In the genomic region with DNA sequence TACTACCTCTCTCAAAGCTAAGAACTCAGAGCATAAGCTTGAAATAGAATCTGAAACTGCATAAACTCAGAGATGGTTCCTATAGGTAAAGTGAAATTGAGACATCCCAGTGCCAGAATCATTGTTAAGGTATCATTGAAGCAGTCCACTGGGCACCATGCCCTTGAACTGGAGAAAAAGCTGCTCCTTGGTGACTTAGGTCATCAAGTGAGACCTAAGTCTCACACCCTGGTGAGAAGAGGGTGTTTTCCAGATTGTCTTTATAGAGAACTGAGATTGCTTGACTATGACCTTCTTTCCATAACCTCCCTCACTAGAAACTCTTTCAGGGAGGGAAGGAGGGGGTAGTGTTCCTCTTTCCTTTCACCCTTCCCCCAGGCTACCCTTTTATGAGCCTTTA, we compare ENCODE assay signal across 11 cellular contexts.
DNase-seq lines count a peak whose midpoint lies in the region; ATAC-seq lines count a peak whose summit lies in the region.
"Had no signal": no experiment of that assay in that cellular context is flagged by ENCODE, and none has a peak within 500 bp of the region (broad histone marks: within the 10 kb centered on the region; RNA-seq: fewer than 3 reads in every experiment).

No MANE protein-coding gene starts in this region.

- ATAC-seq in GM18508 (IDR thresholded peaks at IDR 0.05; ENCODE audit: insufficient read depth, unreplicated experiment) (peak; percentile 85), GM21367 (IDR thresholded peaks at IDR 0.05; ENCODE audit: unreplicated experiment) (peak; percentile 86), HG03095 (IDR thresholded peaks at IDR 0.05; ENCODE audit: unreplicated experiment) (peak; percentile 87)
- ATAC-seq in central memory CD8-positive, alpha-beta T cell (replicated peaks; ENCODE audit: extremely low read depth, poor library complexity, severe bottlenecking) = peak; percentile 56

- peaks cover 45% of the 10 kb centered on the region for H3K4me1 Mint-ChIP-seq in central memory CD8-positive, alpha-beta T cell
- H3K4me1 Mint-ChIP-seq in T-helper 2 cell treated with Interferon-gamma antibody and Interleukin-4, amounts not matched to agents 5 μg/mL and 100 μg/mL, for 36 hours (ENCODE audit: low read depth) = peaks cover 24% of the 10 kb centered on the region

- no peak overlapping the region for H3K27ac Mint-ChIP-seq in central memory CD8-positive, alpha-beta T cell (ENCODE audit: low read depth)
- no peak overlapping the region for H3K27ac Mint-ChIP-seq in T-helper 2 cell treated with Interferon-gamma antibody and Interleukin-4, amounts not matched to agents 5 μg/mL and 100 μg/mL, for 36 hours

- no peaks in the 10 kb centered on the region for H3K36me3 Mint-ChIP-seq in central memory CD8-positive, alpha-beta T cell (ENCODE audit: insufficient read depth)
- peaks cover 6% of the 10 kb centered on the region for H3K36me3 Mint-ChIP-seq in T-helper 2 cell treated with Interferon-gamma antibody and Interleukin-4, amounts not matched to agents 5 μg/mL and 100 μg/mL, for 36 hours (ENCODE audit: low read depth)

- DNase-seq in central memory CD8-positive, alpha-beta T cell (ENCODE audit: low spot score in 2 of 2) = no peak
- DNase-seq in NCI-H2171 treated with DMSO at 0.1 percent for 48 hours (lab: John Stamatoyannopoulos, UW) = no peak
- DNase-seq in NCI-H2029 treated with DMSO at 0.1 percent for 48 hours (lab: John Stamatoyannopoulos, UW) = no peak
- DNase-seq in NCI-H1436 (lab: John Stamatoyannopoulos, UW) = no peak
- DNase-seq in T-helper 2 cell treated with Interferon-gamma antibody and Interleukin-4, amounts not matched to agents 5 μg/mL and 100 μg/mL, for 36 hours (ENCODE audit: low spot score) = no peak
- DNase-seq: caudate nucleus, foreskin melanocyte, NCI-H1930 had no signal

- no peak overlapping the region for H3K4me3 Mint-ChIP-seq in central memory CD8-positive, alpha-beta T cell
- no peak overlapping the region for H3K4me3 Mint-ChIP-seq in T-helper 2 cell treated with Interferon-gamma antibody and Interleukin-4, amounts not matched to agents 5 μg/mL and 100 μg/mL, for 36 hours

- no peaks in the 10 kb centered on the region for H3K27me3 Mint-ChIP-seq in central memory CD8-positive, alpha-beta T cell
- H3K27me3 Mint-ChIP-seq in T-helper 2 cell treated with Interferon-gamma antibody and Interleukin-4, amounts not matched to agents 5 μg/mL and 100 μg/mL, for 36 hours (ENCODE audit: low read depth) = no peaks in the 10 kb centered on the region

- H3K9me3 Mint-ChIP-seq in central memory CD8-positive, alpha-beta T cell = peaks cover 12% of the 10 kb centered on the region
- H3K9me3 Mint-ChIP-seq in T-helper 2 cell treated with Interferon-gamma antibody and Interleukin-4, amounts not matched to agents 5 μg/mL and 100 μg/mL, for 36 hours = peaks cover 10% of the 10 kb centered on the region
